Comparison of ENCODE assay signal across 8 cellular contexts in genomic region chr19:5903502-5904301, GRCh38. TPM values are rescaled to one million over a fixed set of nuclear protein-coding genes. Genes with fewer than 3 reads are reported as not detected.
DNase-seq lines count a peak whose midpoint lies in the region; ATAC-seq and TF ChIP-seq lines count a peak whose summit lies in the region.

TSS of gene NDUFA11 (minus strand) at chr19:5903790. CDS start at chr19:5903708, 82 bp downstream.

- peak within 1 kb of the TSS; percentile 95 to 99 (median 98) for H3K27ac ChIP-seq in BLaER1 treated with 17β-estradiol and CSF1 and Interleukin-3, amounts not matched to agents 10 nM and 100 nM
- H3K27ac ChIP-seq in right lobe of liver: peak within 1 kb of the TSS; percentile 73 to 88 (median 76)

- peak; percentile 94 for DNase-seq in NCI-H748 treated with DMSO at 0.1 percent for 48 hours (lab: John Stamatoyannopoulos, UW)
- peak; percentile 95 to 98 for DNase-seq in activated CD4-positive, alpha-beta T cell treated with anti-CD3 and anti-CD28 coated beads, Interleukin-2, amount 50 U/mL, for 24 hours (ENCODE audit: low read depth in 1 of 2, low spot score in 1 of 2)
- peak; percentile 97 for DNase-seq in dermis blood vessel endothelial cell
- peak; percentile 99 to 100 (median 99) for DNase-seq in right lobe of liver
- peak; percentile 92 to 97 (median 93) for DNase-seq in stimulated activated CD4-positive, alpha-beta T cell treated with anti-CD3 and anti-CD28 coated beads, TNF-alpha, amount 100 ng/mL, for 1 hour (ENCODE audit: low read depth in 3 of 3, low spot score in 1 of 3)

- WGBS in right lobe of liver (ENCODE audit: insufficient coverage, low coverage, low lambda C conversion rate, missing lambda C conversion rate): 0% methylated on average over 40 of the region's 66 CpGs

- peaks cover 27 to 53% (median 46%) of the 10 kb centered on the region in 10 experiments for H3K4me1 ChIP-seq in BLaER1 treated with 17β-estradiol and CSF1 and Interleukin-3, amounts not matched to agents 10 nM and 100 nM
- peaks cover 0 to 26% (median 4%) of the 10 kb centered on the region in 4 donors for H3K4me1 ChIP-seq in right lobe of liver

- H4K20me1 ChIP-seq in BLaER1 treated with 17β-estradiol and CSF1 and Interleukin-3, amounts not matched to agents 10 nM and 100 nM: peaks cover 14 to 45% (median 41%) of the 10 kb centered on the region in 11 experiments; a peak in 21 of 22 replicates

- intact Hi-C loops in right lobe of liver (cut with DNase I): no loop called here

- H3K36me3 ChIP-seq in BLaER1 treated with 17β-estradiol and CSF1 and Interleukin-3, amounts not matched to agents 10 nM and 100 nM: peaks cover 16 to 41% (median 24%) of the 10 kb centered on the region in 11 experiments; a peak in 21 of 22 replicates
- peaks cover 0 to 5% (median 2%) of the 10 kb centered on the region in 4 donors for H3K36me3 ChIP-seq in right lobe of liver

- H3K4me2 ChIP-seq in BLaER1 treated with 17β-estradiol and CSF1 and Interleukin-3, amounts not matched to agents 10 nM and 100 nM: peak within 1 kb of the TSS; percentile 90 to 98 (median 97)

- TF ChIP-seq CTCF in right lobe of liver (IDR thresholded peaks at IDR 0.05): no peak

- peak; percentile 68 for TF ChIP-seq POLR2A in right lobe of liver (IDR thresholded peaks at IDR 0.05)

- no peaks in the 10 kb centered on the region for H3K9me3 ChIP-seq in BLaER1 treated with 17β-estradiol and CSF1 and Interleukin-3, amounts not matched to agents 10 nM and 100 nM (replicated peaks in 1 of 11)
- no peaks in the 10 kb centered on the region for H3K9me3 ChIP-seq in right lobe of liver

- H3K9ac ChIP-seq in BLaER1 treated with 17β-estradiol and CSF1 and Interleukin-3, amounts not matched to agents 10 nM and 100 nM: peak within 1 kb of the TSS; percentile 97 to 100 (median 99)

- peak; percentile 38 for ATAC-seq in GM19397 (IDR thresholded peaks at IDR 0.05; ENCODE audit: unreplicated experiment)
- ATAC-seq in HG03565 (IDR thresholded peaks at IDR 0.05; ENCODE audit: unreplicated experiment): peak; percentile 19
- peak; percentile 74 to 81 (median 76) for ATAC-seq in right lobe of liver

- H3K4me3 ChIP-seq in BLaER1 treated with 17β-estradiol and CSF1 and Interleukin-3, amounts not matched to agents 10 nM and 100 nM: peak within 1 kb of the TSS; percentile 89 to 100 (median 96)
- peak within 1 kb of the TSS; percentile 74 to 99 (median 99) for H3K4me3 ChIP-seq in right lobe of liver

- H3K27me3 ChIP-seq in BLaER1 treated with 17β-estradiol and CSF1 and Interleukin-3, amounts not matched to agents 10 nM and 100 nM: no peaks in the 10 kb centered on the region
- no peaks in the 10 kb centered on the region for H3K27me3 ChIP-seq in right lobe of liver

RNA-seq across cellular contexts. Expression of gene NDUFA11, which starts in this region (rescaled TPM):
- total RNA-seq in dermis blood vessel endothelial cell (283 and 366 TPM in 2 replicates), right lobe of liver (100 to 1,000 TPM; 108 to 161 (median 157) TPM)

Comparison
In these comparisons a context has a peak if more than half of its experiments do, and no peak if none do; other contexts are left out.
1. Peak in every context shown above with its lines: DNase-seq, ATAC-seq, H3K4me3 ChIP-seq and H3K27ac ChIP-seq.
2. ATAC-seq: peak in every context shown above with its lines; median percentile 76 in right lobe of liver; 38 in GM19397; 19 in HG03565.